In the genomic region with DNA sequence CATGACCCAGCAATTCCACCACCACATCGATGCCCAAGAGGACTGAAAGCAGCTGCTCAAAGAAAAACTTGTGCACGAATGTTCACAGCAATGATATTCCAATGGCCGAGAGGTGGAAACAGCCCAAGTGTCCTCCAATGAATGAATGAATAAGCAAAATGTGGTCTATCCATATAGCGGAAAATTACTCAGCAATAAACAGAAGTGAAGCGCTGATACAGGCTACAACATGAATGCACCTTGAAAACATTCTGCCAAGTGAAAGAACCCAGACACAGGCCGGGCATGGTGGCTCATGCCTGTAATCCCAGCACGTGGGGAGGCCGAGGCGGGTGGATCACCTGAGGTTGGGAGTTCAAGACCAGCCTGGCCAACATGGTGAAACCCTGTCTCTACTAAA, we compare ENCODE assay signal across 23 cellular contexts. TPM values are rescaled to one million over a fixed set of nuclear protein-coding genes. Genes with fewer than 3 reads are reported as not detected.
"Had no signal": no experiment of that assay in that cellular context is flagged by ENCODE, and none has a peak within 500 bp of the region (broad histone marks: within the 10 kb centered on the region; RNA-seq: fewer than 3 reads in every experiment).

No MANE protein-coding gene starts in this region.

- H3K9me3 ChIP-seq: SK-N-SH had no signal

- DNase-seq: IMR-90, Kasumi-1, MM.1S, NCI-H1092 treated with DMSO at 0.1 percent for 48 hours, NCI-H1436, NCI-H187, NCI-H2029, NCI-H2081 treated with DMSO at 0.1 percent for 48 hours, NCI-H2171, NCI-H226, NCI-H446, NCI-H510A, NCI-H524 treated with DMSO at 0.1 percent for 48 hours, NCI-H69, NCI-H774, PC-3, SHP77, SK-N-SH had no signal

- H3K27ac ChIP-seq: KMS-11, RWPE1 had no signal

- ATAC-seq: HepG2, Panc1, PC-3 had no signal

- H3K9ac ChIP-seq: KMS-11, SK-N-SH had no signal

- FAIRE-seq: HepG2 had no signal

- H3K4me2 ChIP-seq: KMS-11, SK-N-SH had no signal

RNA-seq across cellular contexts. Expression of gene SLC2A9, which starts 5.2 kb away (rescaled TPM):
- total RNA-seq: OCI-LY7 had no signal
- polyA plus RNA-seq: SK-N-SH had no signal
